Comparison of ENCODE assay signal across 29 cellular contexts in genomic region chrX:137855490-137855889, GRCh38.
"Had no signal": no experiment of that assay in that cellular context is flagged by ENCODE, and none has a peak within 500 bp of the region (broad histone marks: within the 10 kb centered on the region; RNA-seq: fewer than 3 reads in every experiment).

No MANE protein-coding gene starts in this region.

- H3K4me3 ChIP-seq: colonic mucosa, coronary artery, dorsolateral prefrontal cortex, esophagus muscularis mucosa, esophagus squamous epithelium, gastrocnemius medialis, gastroesophageal sphincter, heart left ventricle, heart right ventricle, hepatocyte had no signal

- FAIRE-seq: endometrium, endothelial cell of umbilical vein, frontal cortex had no signal

- H3K27ac ChIP-seq: colonic mucosa, coronary artery, dorsolateral prefrontal cortex, epithelial cell of prostate, esophagus muscularis mucosa, esophagus squamous epithelium, foreskin keratinocyte, gastrocnemius medialis, gastroesophageal sphincter, heart left ventricle, heart right ventricle, hepatocyte had no signal

- H3K4me3 Mint-ChIP-seq: dendritic cell treated with granulocyte-macrophage colony-stimulating factor and Interleukin-4, amounts not matched to agents 40 ng/mL and 50 ng/mL, for 4 days; effector memory CD8-positive, alpha-beta T cell; endodermal cell had no signal

- H3K27me3 ChIP-seq: colonic mucosa, esophagus squamous epithelium, foreskin keratinocyte, gastroesophageal sphincter, heart left ventricle, hepatocyte had no signal

- DNase-seq: colonic mucosa; cortex of kidney; dermis blood vessel endothelial cell; dorsolateral prefrontal cortex; effector CD4-positive, alpha-beta T cell; effector CD8-positive, alpha-beta T cell; effector memory CD4-positive, alpha-beta T cell; effector memory CD8-positive, alpha-beta T cell; endodermal cell; erythroblast; esophagus squamous epithelium; foreskin fibroblast; foreskin keratinocyte; foreskin melanocyte; gastrocnemius medialis; glutamatergic neuron; head of caudate nucleus; heart left ventricle; heart right ventricle had no signal

- H3K27me3 Mint-ChIP-seq: dendritic cell treated with granulocyte-macrophage colony-stimulating factor and Interleukin-4, amounts not matched to agents 40 ng/mL and 50 ng/mL, for 4 days; effector memory CD8-positive, alpha-beta T cell had no signal

- H3K79me2 ChIP-seq: hepatocyte had no signal

- ATAC-seq: effector memory CD8-positive, alpha-beta T cell; esophagus mucosa; foreskin keratinocyte; gastrocnemius medialis; gastroesophageal sphincter; heart left ventricle; heart right ventricle had no signal

- H3K4me1 ChIP-seq: colonic mucosa, esophagus muscularis mucosa, esophagus squamous epithelium, foreskin keratinocyte, gastrocnemius medialis, gastroesophageal sphincter, heart left ventricle, heart right ventricle had no signal

- H3K4me2 ChIP-seq: hepatocyte had no signal

- H3K36me3 ChIP-seq: colonic mucosa, esophagus muscularis mucosa, esophagus squamous epithelium, gastrocnemius medialis, gastroesophageal sphincter, heart left ventricle, heart right ventricle had no signal

- H2AFZ ChIP-seq: hepatocyte had no signal

- H3K9me3 Mint-ChIP-seq: dendritic cell treated with granulocyte-macrophage colony-stimulating factor and Interleukin-4, amounts not matched to agents 40 ng/mL and 50 ng/mL, for 4 days had no signal

- H3K9me3 ChIP-seq: colonic mucosa, esophagus muscularis mucosa, esophagus squamous epithelium, gastrocnemius medialis, gastroesophageal sphincter, heart left ventricle, heart right ventricle had no signal

- H3K27ac Mint-ChIP-seq: dendritic cell treated with granulocyte-macrophage colony-stimulating factor and Interleukin-4, amounts not matched to agents 40 ng/mL and 50 ng/mL, for 4 days; effector memory CD8-positive, alpha-beta T cell; endodermal cell had no signal
